Comparison of ENCODE assay signal across 1 cellular context in the genomic region with DNA sequence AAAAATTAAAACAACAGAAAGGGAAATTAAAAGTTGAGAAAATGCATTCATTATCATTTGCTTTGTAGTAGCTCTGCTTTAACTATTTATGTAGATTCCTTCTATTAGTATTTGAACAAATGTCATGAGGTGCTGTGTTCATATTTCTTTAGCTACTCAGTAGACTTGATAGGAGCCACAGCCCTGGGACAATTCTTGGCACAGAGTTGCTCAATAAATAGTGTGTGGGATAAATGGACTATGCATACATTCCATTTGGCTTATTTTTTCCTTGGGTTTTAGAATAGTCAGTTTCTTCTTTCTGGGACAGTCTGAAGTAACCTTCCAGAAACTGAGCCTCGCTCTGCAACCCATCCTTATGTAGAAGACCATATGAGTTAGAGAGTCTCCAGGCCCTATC.
TF ChIP-seq lines count a peak whose summit lies in the region.

No MANE protein-coding gene starts in this region.

TF ChIP-seq in SK-N-SH treated with all-trans-retinoic acid at 6 μM for 48 hours, 23 proteins besides CTCF, POLR2A, EP300 and RAD21 (continued from another document):
- TF ChIP-seq, protein P1, sequence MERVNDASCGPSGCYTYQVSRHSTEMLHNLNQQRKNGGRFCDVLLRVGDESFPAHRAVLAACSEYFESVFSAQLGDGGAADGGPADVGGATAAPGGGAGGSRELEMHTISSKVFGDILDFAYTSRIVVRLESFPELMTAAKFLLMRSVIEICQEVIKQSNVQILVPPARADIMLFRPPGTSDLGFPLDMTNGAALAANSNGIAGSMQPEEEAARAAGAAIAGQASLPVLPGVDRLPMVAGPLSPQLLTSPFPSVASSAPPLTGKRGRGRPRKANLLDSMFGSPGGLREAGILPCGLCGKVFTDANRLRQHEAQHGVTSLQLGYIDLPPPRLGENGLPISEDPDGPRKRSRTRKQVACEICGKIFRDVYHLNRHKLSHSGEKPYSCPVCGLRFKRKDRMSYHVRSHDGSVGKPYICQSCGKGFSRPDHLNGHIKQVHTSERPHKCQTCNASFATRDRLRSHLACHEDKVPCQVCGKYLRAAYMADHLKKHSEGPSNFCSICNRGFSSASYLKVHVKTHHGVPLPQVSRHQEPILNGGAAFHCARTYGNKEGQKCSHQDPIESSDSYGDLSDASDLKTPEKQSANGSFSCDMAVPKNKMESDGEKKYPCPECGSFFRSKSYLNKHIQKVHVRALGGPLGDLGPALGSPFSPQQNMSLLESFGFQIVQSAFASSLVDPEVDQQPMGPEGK (CRISPR knock-in tag; IDR thresholded peaks at IDR 0.05; ENCODE audit: borderline replicate concordance), result no peak
- no peak for TF ChIP-seq RARB (CRISPR knock-in tag; IDR thresholded peaks at IDR 0.05)
- no peak for TF ChIP-seq ZNF70 (CRISPR knock-in tag; IDR thresholded peaks at IDR 0.05)
- TF ChIP-seq ESRRG (CRISPR knock-in tag; IDR thresholded peaks at IDR 0.05), result no peak
- no peak for TF ChIP-seq CSRNP3 (CRISPR knock-in tag; IDR thresholded peaks at IDR 0.05)
- no peak for TF ChIP-seq ZC3H10 (CRISPR knock-in tag; IDR thresholded peaks at IDR 0.05)
- no peak for TF ChIP-seq TSHZ2 (CRISPR knock-in tag; IDR thresholded peaks at IDR 0.05)
- no peak for TF ChIP-seq ZFP3 (CRISPR knock-in tag; IDR thresholded peaks at IDR 0.05)
TF ChIP-seq in SK-N-SH treated with all-trans-retinoic acid at 6 μM for 48 hours: peak in this region for 0.
